In the genomic region with DNA sequence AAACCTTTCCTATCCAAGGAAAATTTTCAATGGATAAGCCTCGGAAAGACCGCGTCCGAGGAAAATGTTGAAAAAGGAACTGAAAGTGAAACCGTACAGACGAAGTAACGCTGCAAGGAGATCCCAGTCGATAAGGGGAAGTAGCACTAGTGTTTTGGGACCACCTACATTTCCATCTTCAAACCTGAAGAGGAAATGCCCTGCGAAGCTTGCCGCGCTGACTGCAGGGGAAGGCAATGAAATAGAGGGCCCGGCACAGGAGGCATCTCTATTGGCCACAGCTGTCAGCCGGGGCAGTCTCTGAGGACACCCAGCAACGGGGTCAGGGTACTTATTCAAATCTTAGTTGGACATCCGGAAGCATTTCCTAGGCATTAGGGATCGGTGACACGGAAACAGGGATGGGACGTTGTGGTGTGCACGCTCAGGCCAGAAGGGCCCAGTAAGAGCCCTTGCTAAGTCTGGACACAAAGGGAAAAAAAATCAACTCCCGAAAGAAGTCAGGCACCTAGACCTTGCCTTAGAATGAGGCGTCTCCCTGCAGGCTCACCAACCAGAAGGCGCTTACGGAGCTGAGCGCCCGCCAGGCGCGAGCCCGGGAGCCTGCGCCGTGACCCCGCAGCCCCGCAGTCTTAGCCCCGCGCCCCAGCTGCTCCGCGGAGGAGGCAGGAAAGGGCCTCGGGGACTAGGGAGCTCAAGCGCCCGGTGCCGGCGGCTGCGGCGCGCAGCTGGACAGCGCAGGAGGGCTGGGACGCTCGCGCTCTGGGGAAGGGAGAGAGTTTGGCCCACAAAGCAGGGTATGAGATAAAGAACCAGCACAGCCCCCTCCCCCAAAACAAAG, we compare ENCODE assay signal across 8 cellular contexts. TPM values are rescaled to one million over a fixed set of nuclear protein-coding genes. Genes with fewer than 3 reads are reported as not detected.
DNase-seq lines count a peak whose midpoint lies in the region; ATAC-seq and TF ChIP-seq lines count a peak whose summit lies in the region.

No MANE protein-coding gene starts in this region.

- peaks cover 6% of the 10 kb centered on the region; the same call in 1 of the 2 replicates for H3K36me3 ChIP-seq in KMS-11 (ENCODE audit: insufficient read depth)

- H3K9ac ChIP-seq in KMS-11, result peak overlapping the region; percentile 70

- H3K27me3 ChIP-seq in KMS-11 (ENCODE audit: insufficient read depth, low read depth), result no peaks in the 10 kb centered on the region

- H3K4me3 ChIP-seq in KMS-11 (IDR thresholded peaks at IDR 0.05; ENCODE audit: insufficient read depth, low read depth, low read length), result peak overlapping the region; percentile 99

- intact Hi-C loops in head of caudate nucleus (cut with DNase I), result loop anchor here (2.0 to 5.0 kb wide), 2 partner anchors 52 to 87 kb away; a partner anchor contains a TSS

- H3K9me3 Mint-ChIP-seq in activated naive CD4-positive, alpha-beta T cell treated with anti-CD3 and anti-CD28 coated beads, Interleukin-2, amount 50 U/mL, for 72 hours, result no peaks in the 10 kb centered on the region

- peak overlapping the region; percentile 93 to 99 for H3K27ac Mint-ChIP-seq in activated naive CD4-positive, alpha-beta T cell treated with anti-CD3 and anti-CD28 coated beads, Interleukin-2, amount 50 U/mL, for 72 hours

- peak overlapping the region; percentile 65 for H2AFZ ChIP-seq in KMS-11 (ENCODE audit: low read depth)

- peak; percentile 32 for ATAC-seq in GM21825 (IDR thresholded peaks at IDR 0.05; ENCODE audit: unreplicated experiment)
- ATAC-seq in activated naive CD4-positive, alpha-beta T cell treated with anti-CD3 and anti-CD28 coated beads, Interleukin-2, amount 50 U/mL, for 72 hours, result peak; percentile 61 to 63
- ATAC-seq in omental fat pad (ENCODE audit: low FRiP score), result peak; percentile 60

- H3K36me3 Mint-ChIP-seq in activated naive CD4-positive, alpha-beta T cell treated with anti-CD3 and anti-CD28 coated beads, Interleukin-2, amount 50 U/mL, for 72 hours, result peaks cover 34 to 46% of the 10 kb centered on the region in 2 donors

- DNase-seq in G401 (ENCODE audit: low spot score), result peak; percentile 64
- peak; percentile 69 for DNase-seq in SHP77 treated with DMSO at 0.1 percent for 48 hours (lab: John Stamatoyannopoulos, UW)
- peak in 1 of 2 donors; percentile 56 for DNase-seq in activated naive CD4-positive, alpha-beta T cell treated with anti-CD3 and anti-CD28 coated beads, Interleukin-2, amount 50 U/mL, for 72 hours (ENCODE audit: low spot score in 2 of 2)
- DNase-seq in head of caudate nucleus, result peak; percentile 28 to 81 (median 62)
- DNase-seq in omental fat pad (ENCODE audit: low spot score), result no peak
- no peak for DNase-seq in NCI-H1436 treated with DMSO at 0.1 percent for 48 hours (lab: John Stamatoyannopoulos, UW)

- H3K4me2 ChIP-seq in KMS-11, result peak overlapping the region; percentile 63

- no peak for TF ChIP-seq CTCF in KMS-11 (conservative IDR thresholded peaks at IDR 0.05; ENCODE audit: low read depth, low read length)
- no peak for TF ChIP-seq CTCF in omental fat pad (IDR thresholded peaks at IDR 0.05)

- no peaks in the 10 kb centered on the region for H4K20me1 ChIP-seq in KMS-11 (ENCODE audit: insufficient read depth)

- peaks cover 25% of the 10 kb centered on the region for H3K79me2 ChIP-seq in KMS-11 (ENCODE audit: insufficient read depth, low read depth)

- H3K27ac ChIP-seq in KMS-11, result peak overlapping the region; percentile 74

- in situ Hi-C loops in G401 (cut with HindIII; ENCODE audit: low sequenced_read_pairs), result loop anchor here (10.0 kb wide), 1 partner anchor 100 kb away; no protein-coding TSS in a partner anchor

- peaks cover 35% of the 10 kb centered on the region for H3K4me1 ChIP-seq in KMS-11 (ENCODE audit: low read depth, poor library complexity, severe bottlenecking)

RNA-seq across cellular contexts. Expression of a gene that starts 0.6 kb away (rescaled TPM):
- 95.1 and 108 TPM in 2 replicates for total RNA-seq in G401 (2014; rRNA removed; shearing (Covaris generic))
- 10 to 100 TPM; 50.8 to 90.6 TPM for total RNA-seq in activated naive CD4-positive, alpha-beta T cell treated with anti-CD3 and anti-CD28 coated beads, Interleukin-2, amount 50 U/mL, for 72 hours
- 10 to 100 TPM; 44.8 to 87.5 (median 61.4) TPM for total RNA-seq in omental fat pad

RNA-seq across cellular contexts. Expression of a gene that starts 6.4 kb away (rescaled TPM):
- total RNA-seq in G401 (2014; rRNA removed; shearing (Covaris generic)), result not detected in 2 replicates
- total RNA-seq in activated naive CD4-positive, alpha-beta T cell treated with anti-CD3 and anti-CD28 coated beads, Interleukin-2, amount 50 U/mL, for 72 hours, result 10 to 100 TPM; 59.3 to 66.8 TPM
- total RNA-seq in omental fat pad, result 10 to 100 TPM; 26.0 to 43.1 (median 30.5) TPM

RNA-seq across cellular contexts. Expression of a gene that starts 24.2 kb away (rescaled TPM):
- total RNA-seq in G401 (2014; rRNA removed; shearing (Covaris generic)), result 47.6 and 60.7 TPM in 2 replicates
- total RNA-seq in activated naive CD4-positive, alpha-beta T cell treated with anti-CD3 and anti-CD28 coated beads, Interleukin-2, amount 50 U/mL, for 72 hours, result 10 to 100 TPM; 26.0 to 63.6 TPM
- 10 to 100 TPM; 31.7 to 52.8 (median 44.4) TPM for total RNA-seq in omental fat pad

RNA-seq across cellular contexts. Expression of a gene that starts 24.6 kb away (rescaled TPM):
- 0.10 TPM in 1 of 2 replicates, not detected in the other for total RNA-seq in G401 (2014; rRNA removed; shearing (Covaris generic))
- 100 to 1,000 TPM; 116 to 180 TPM for total RNA-seq in activated naive CD4-positive, alpha-beta T cell treated with anti-CD3 and anti-CD28 coated beads, Interleukin-2, amount 50 U/mL, for 72 hours
- total RNA-seq in omental fat pad, result 10 to 100 TPM in 3 of 4 donors, 1 to 10 TPM in 1; 9.8 to 32.3 (median 24.7) TPM

RNA-seq across cellular contexts. Expression of a gene that starts 44.2 kb away (rescaled TPM):
- total RNA-seq in G401 (2014; rRNA removed; shearing (Covaris generic)), result 0.80 and 2.4 TPM in 2 replicates
- under 1 TPM in 1 of 2 donors, not detected in 1; 0.16 TPM for total RNA-seq in activated naive CD4-positive, alpha-beta T cell treated with anti-CD3 and anti-CD28 coated beads, Interleukin-2, amount 50 U/mL, for 72 hours
- under 1 TPM in 1 of 4 donors, not detected in 3; 0.72 TPM for total RNA-seq in omental fat pad

Comparison
In these comparisons a context has a peak if more than half of its experiments do, and no peak if none do; other contexts are left out.
1. DNase-seq: peak in G401 (single experiment), SHP77 treated with DMSO at 0.1 percent for 48 hours (single experiment) and head of caudate nucleus (42 of 42); none in omental fat pad (single experiment) and NCI-H1436 treated with DMSO at 0.1 percent for 48 hours (single experiment).
2. RNA of a gene that starts 6.4 kb away (total RNA-seq): 59.3 to 66.8 TPM in activated naive CD4-positive, alpha-beta T cell treated with anti-CD3 and anti-CD28 coated beads, Interleukin-2, amount 50 U/mL, for 72 hours and 26.0 to 43.1 TPM in omental fat pad; not detected in G401; every median in the first group is over 10 times any median in the second.
3. Peak in every context shown above with its lines, with median percentiles within 50 percentile points of each other: ATAC-seq.